In genomic region chr3:14166877-14167605, GRCh38 we compare ENCODE assay signal across 26 cellular contexts. TPM values are rescaled to one million over a fixed set of nuclear protein-coding genes. Genes with fewer than 3 reads are reported as not detected.
A peak's percentile ranks its signal among the peaks of the same experiment; 100 is the strongest.
DNase-seq lines count a peak whose midpoint lies in the region; ATAC-seq, FAIRE-seq and TF ChIP-seq lines count a peak whose summit lies in the region.
"Had no signal": no experiment of that assay in that cellular context is flagged by ENCODE, and none has a peak within 500 bp of the region (broad histone marks: within the 10 kb centered on the region; RNA-seq: fewer than 3 reads in every experiment).

No MANE protein-coding gene starts in this region.

- H3K27ac ChIP-seq in psoas muscle (no peak overlapping the region), stomach (no peak overlapping the region), left lung (no peak overlapping the region)
- H3K27ac ChIP-seq: BLaER1, body of pancreas, Peyer's patch, SK-N-MC, upper lobe of right lung had no signal

- TF ChIP-seq CTCF in fibroblast of mammary gland (conservative IDR thresholded peaks at IDR 0.05; ENCODE audit: control insufficient read depth, insufficient read depth, low read depth, low read length) (no peak), psoas muscle (IDR thresholded peaks at IDR 0.05) (no peak), stomach (IDR thresholded peaks at IDR 0.05) (no peak), left lung (IDR thresholded peaks at IDR 0.05) (no peak)

- no peak overlapping the region for H3K4me3 ChIP-seq in fibroblast of mammary gland (ENCODE audit: control insufficient read depth, low read depth, low read length)
- no peak overlapping the region for H3K4me3 ChIP-seq in psoas muscle
- no peak overlapping the region for H3K4me3 ChIP-seq in stomach
- no peak overlapping the region for H3K4me3 ChIP-seq in left lung
- H3K4me3 ChIP-seq: BLaER1, body of pancreas, Peyer's patch, SK-N-MC, upper lobe of right lung had no signal

- peaks cover 14 to 100% of the 10 kb centered on the region in 2 donors for H3K36me3 ChIP-seq in psoas muscle (ENCODE audit: insufficient read depth in 1 of 2, low read depth in 1 of 2)
- peaks cover 85 to 100% (median 100%) of the 10 kb centered on the region in 4 donors for H3K36me3 ChIP-seq in stomach
- peaks cover 0 to 100% of the 10 kb centered on the region in 2 donors for H3K36me3 ChIP-seq in left lung

- H3K27me3 ChIP-seq in psoas muscle (ENCODE audit: insufficient read depth in 3 of 3, low read length in 2 of 3) (no peaks in the 10 kb centered on the region), stomach (no peaks in the 10 kb centered on the region), left lung (no peaks in the 10 kb centered on the region)
- H3K27me3 ChIP-seq: BLaER1, body of pancreas, Peyer's patch, upper lobe of right lung had no signal

- intact Hi-C loops in psoas muscle (cut with DNase I), result no loop called here
- intact Hi-C loops in stomach (cut with DNase I; ENCODE audit: low total_unique reads), result no loop called here
- intact Hi-C loops in left lung (cut with DNase I), result no loop called here

- H3K4me1 ChIP-seq in psoas muscle (no peaks in the 10 kb centered on the region), stomach (no peaks in the 10 kb centered on the region), left lung (no peaks in the 10 kb centered on the region)
- H3K4me1 ChIP-seq: BLaER1, body of pancreas, Peyer's patch, upper lobe of right lung had no signal

- no peak for FAIRE-seq in GM12892 (lab: Jason Lieb, UNC)
- FAIRE-seq: endothelial cell of umbilical vein had no signal

- no peak for TF ChIP-seq POLR2A in stomach (IDR thresholded peaks at IDR 0.05)
- no peak for TF ChIP-seq POLR2A in GM12892 (IDR thresholded peaks at IDR 0.05; ENCODE audit: low read depth, low read length)

- DNase-seq in EL, result peak; percentile 74
- peak; percentile 74 for DNase-seq in amniotic epithelial cell (ENCODE audit: low read depth)
- peak; percentile 56 for DNase-seq in fibroblast of mammary gland (ENCODE audit: low read depth)
- DNase-seq in psoas muscle, result no peak
- no peak for DNase-seq in stomach
- no peak for DNase-seq in left lung
- DNase-seq in GM12892 (ENCODE audit: insufficient read length), result no peak
- DNase-seq: ACHN; activated CD4-positive, alpha-beta T cell treated with anti-CD3 and anti-CD28 coated beads for 4 hours; activated CD8-positive, alpha-beta memory T cell treated with anti-CD3 and anti-CD28 coated beads, Interleukin-2, amount 10 ng/mL, durations not matched to agents 7 days and 5 days; activated naive CD8-positive, alpha-beta T cell treated with anti-CD3 and anti-CD28 coated beads for 36 hours; body of pancreas; kidney glomerular epithelial cell; MV-4-11; NCI-H1694; NCI-H2171 treated with DMSO at 0.1 percent for 48 hours; NCI-H524 treated with DMSO at 0.1 percent for 48 hours; occipital lobe; Peyer's patch; T-helper 17 cell; upper lobe of right lung had no signal

- 72 to 89% (median 79%) methylated on average over 9 of the region's 9 CpGs for WGBS in psoas muscle, 3 donors
- WGBS in stomach, 5 donors, result 88 to 95% (median 91%) methylated on average over 9 of the region's 9 CpGs

- H3K9me3 ChIP-seq in psoas muscle, result peaks cover 4% of the 10 kb centered on the region
- H3K9me3 ChIP-seq in stomach, result peaks cover 0 to 4% (median 1%) of the 10 kb centered on the region in 4 donors
- H3K9me3 ChIP-seq in left lung, result peaks cover 0 to 2% of the 10 kb centered on the region in 2 donors
- H3K9me3 ChIP-seq: upper lobe of right lung had no signal

- TF ChIP-seq EP300 in stomach (IDR thresholded peaks at IDR 0.05), result no peak

- ATAC-seq in psoas muscle (peak in 3 of 4 donors; percentile 90 to 92 (median 90)), HG03565 (IDR thresholded peaks at IDR 0.05; ENCODE audit: unreplicated experiment) (no peak), left lung (no peak)
- ATAC-seq: activated CD8-positive, alpha-beta memory T cell treated with anti-CD3 and anti-CD28 coated beads, Interleukin-2, amount 10 ng/mL, durations not matched to agents 7 days and 5 days; body of pancreas; HCT116; T-helper 17 cell; upper lobe of right lung had no signal

RNA-seq across cellular contexts. Expression of gene XPC, which starts 11.4 kb away (rescaled TPM):
- total RNA-seq in psoas muscle (10 to 100 TPM; 15.1 to 19.5 (median 16.8) TPM), stomach (10 to 100 TPM; 34.0 to 51.0 (median 41.4) TPM), left lung (10 to 100 TPM; 23.9 to 31.8 TPM)
- polyA plus RNA-seq in psoas muscle (1 to 10 TPM; 5.3 to 8.4 (median 6.2) TPM), stomach (10 to 100 TPM in 2 of 3 donors, 1 to 10 TPM in 1; 8.8 to 15.3 (median 13.7) TPM)
- 29.7 TPM for polyA plus RNA-seq in GM12892 (2012; ENCODE audit: missing spikeins)

RNA-seq across cellular contexts. Expression of gene LSM3, which starts 11.6 kb away (rescaled TPM):
- total RNA-seq in psoas muscle (10 to 100 TPM; 11.1 to 14.9 (median 13.2) TPM), stomach (10 to 100 TPM in 1 of 5 donors, 1 to 10 TPM in 4; 2.2 to 14.1 (median 6.1) TPM), left lung (10 to 100 TPM; 10.6 to 11.1 TPM)
- polyA plus RNA-seq in psoas muscle (10 to 100 TPM; 13.9 to 20.2 (median 17.7) TPM), stomach (10 to 100 TPM; 13.8 to 15.0 (median 14.2) TPM)
- polyA plus RNA-seq in GM12892 (2012; ENCODE audit: missing spikeins), result 24.0 TPM

RNA-seq across cellular contexts. Expression of gene TMEM43, which starts 42.2 kb away (rescaled TPM):
- 100 to 1,000 TPM in 1 of 4 donors, 10 to 100 TPM in 3; 28.2 to 107 (median 34.2) TPM for total RNA-seq in psoas muscle
- 10 to 100 TPM; 41.5 to 79.0 (median 48.5) TPM for polyA plus RNA-seq in psoas muscle
- 10 to 100 TPM; 28.6 to 67.4 (median 51.9) TPM for total RNA-seq in stomach
- polyA plus RNA-seq in stomach, result 10 to 100 TPM; 12.6 to 45.0 (median 12.7) TPM
- 100 to 1,000 TPM in 1 of 2 donors, 10 to 100 TPM in 1; 82.3 to 104 TPM for total RNA-seq in left lung
- polyA plus RNA-seq in GM12892 (2012; ENCODE audit: missing spikeins), result 18.6 TPM

RNA-seq across cellular contexts. Expression of gene CHCHD4, which starts 42.4 kb away (rescaled TPM):
- total RNA-seq in psoas muscle, result 10 to 100 TPM; 18.5 to 26.8 (median 19.5) TPM
- polyA plus RNA-seq in psoas muscle, result 10 to 100 TPM; 29.5 to 55.4 (median 38.0) TPM
- total RNA-seq in stomach, result 10 to 100 TPM in 2 of 5 donors, 1 to 10 TPM in 3; 1.7 to 11.7 (median 9.0) TPM
- 10 to 100 TPM; 13.9 to 16.1 (median 14.8) TPM for polyA plus RNA-seq in stomach
- total RNA-seq in left lung, result 10 to 100 TPM in 1 of 2 donors, 1 to 10 TPM in 1; 9.6 to 13.6 TPM
- 15.6 TPM for polyA plus RNA-seq in GM12892 (2012; ENCODE audit: missing spikeins)

Comparison
In these comparisons a context has a peak if more than half of its experiments do, and no peak if none do; other contexts are left out.
1. DNase-seq: peak in EL (single experiment), amniotic epithelial cell (single experiment) and fibroblast of mammary gland (single experiment); none in psoas muscle (0 of 2), stomach (single experiment), left lung (0 of 2) and GM12892 (single experiment).
2. ATAC-seq: peak in psoas muscle (3 of 4); none in HG03565 (single experiment) and left lung (single experiment).